In the genomic region with DNA sequence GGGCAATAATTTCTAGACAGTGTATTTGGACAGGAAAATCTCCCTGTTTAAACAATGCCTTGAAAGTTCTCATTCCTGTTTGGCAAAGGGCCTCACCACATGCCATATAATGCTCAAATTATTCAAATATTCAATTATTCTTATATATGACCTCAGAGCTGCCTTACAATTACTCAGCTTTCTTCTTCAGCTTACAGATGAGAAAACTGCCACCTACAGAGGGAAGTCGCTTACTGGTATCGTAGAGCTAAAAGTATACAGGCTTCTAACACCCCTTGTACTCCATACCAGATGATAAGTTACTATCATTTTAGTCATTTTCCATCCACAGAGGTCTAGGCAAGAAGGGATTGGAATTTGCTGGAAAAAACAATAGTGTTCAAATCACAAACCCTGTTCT, we compare ENCODE assay signal across 35 cellular contexts.
"Had no signal": no experiment of that assay in that cellular context is flagged by ENCODE, and none has a peak within 500 bp of the region (broad histone marks: within the 10 kb centered on the region; RNA-seq: fewer than 3 reads in every experiment).

No MANE protein-coding gene starts in this region.

- ATAC-seq: activated naive CD4-positive, alpha-beta T cell treated with anti-CD3 and anti-CD28 coated beads, Interleukin-2, amount 50 U/mL, for 72 hours; activated naive CD8-positive, alpha-beta T cell treated with anti-CD3 and anti-CD28 coated beads, Interleukin-2, amount 50 U/mL, for 24 hours; activated T-cell treated with anti-CD3 and anti-CD28 coated beads, Interleukin-2, amount 50 U/mL, for 4 hours; activated T-cell treated with anti-CD3 and anti-CD28 coated beads, Interleukin-2, amount 50 U/mL, for 72 hours; activated T-helper 17 cell treated with anti-CD3 and anti-CD28 coated beads, Interleukin-2, amount 50 U/mL, for 72 hours; body of pancreas had no signal

- FAIRE-seq: astrocyte, bronchial epithelial cell had no signal

- H3K36me3 ChIP-seq: adrenal gland, ascending aorta, brain microvascular endothelial cell, breast epithelium, cardiac muscle cell had no signal

- H3K4me3 ChIP-seq: adrenal gland, ascending aorta, body of pancreas, breast epithelium, cardiac muscle cell had no signal

- H3K9me3 ChIP-seq: adrenal gland, ascending aorta, body of pancreas, breast epithelium had no signal

- H3K27me3 ChIP-seq: adrenal gland, ascending aorta, body of pancreas, brain microvascular endothelial cell, breast epithelium, cardiac muscle cell had no signal

- H3K27ac ChIP-seq: adrenal gland, ascending aorta, body of pancreas, brain microvascular endothelial cell, breast epithelium, cardiac muscle cell had no signal

- H3K4me1 ChIP-seq: adrenal gland, ascending aorta, body of pancreas, breast epithelium had no signal

- DNase-seq: activated effector memory CD4-positive, alpha-beta T cell treated with anti-CD3 and anti-CD28 coated beads, Interleukin-2, amount 50 U/mL, for 16 hours; activated effector memory CD4-positive, alpha-beta T cell treated with Interleukin-2 at 50 U/mL for 16 hours; activated gamma-delta T cell; activated gamma-delta T cell treated with Interleukin-2 at 50 U/mL for 16 hours; activated naive CD4-positive, alpha-beta T cell; activated naive CD4-positive, alpha-beta T cell treated with anti-CD3 and anti-CD28 coated beads for 36 hours; activated naive CD4-positive, alpha-beta T cell treated with anti-CD3 and anti-CD28 coated beads, Interleukin-2, amount 10 ng/mL, durations not matched to agents 7 days and 5 days; activated naive CD4-positive, alpha-beta T cell treated with anti-CD3 and anti-CD28 coated beads, Interleukin-2, amount 50 U/mL, for 16 hours; activated naive CD4-positive, alpha-beta T cell treated with Interleukin-2 at 50 U/mL for 16 hours; activated naive CD8-positive, alpha-beta T cell treated with anti-CD3 and anti-CD28 coated beads for 36 hours; activated naive CD8-positive, alpha-beta T cell treated with anti-CD3 and anti-CD28 coated beads, Interleukin-2, amount 10 ng/mL, durations not matched to agents 7 days and 5 days; activated naive CD8-positive, alpha-beta T cell treated with anti-CD3 and anti-CD28 coated beads, Interleukin-2, amount 50 U/mL, for 24 hours; activated T-cell treated with anti-CD3 and anti-CD28 coated beads for 4 hours; activated T-cell treated with anti-CD3 and anti-CD28 coated beads, Interleukin-2, amount 50 U/mL, for 1 hour; activated T-cell treated with anti-CD3 and anti-CD28 coated beads, Interleukin-2, amount 50 U/mL, for 24 hours; activated T-cell treated with anti-CD3 and anti-CD28 coated beads, Interleukin-2, amount 50 U/mL, for 4 hours; activated T-cell treated with anti-CD3 and anti-CD28 coated beads, Interleukin-2, amount 50 U/mL, for 48 hours; activated T-cell treated with anti-CD3 and anti-CD28 coated beads, Interleukin-2, amount 50 U/mL, for 72 hours; adrenal gland; amniotic stem cell; amygdala; anterior cingulate cortex; aorta; body of pancreas; brain microvascular endothelial cell; caudate nucleus; central memory CD4-positive, alpha-beta T cell; cerebellar nuclear complex had no signal
